In genomic region chr11:20200331-20200955, GRCh38 we compare ENCODE assay signal across 5 cellular contexts. TPM values are rescaled to one million over a fixed set of nuclear protein-coding genes. Genes with fewer than 3 reads are reported as not detected.
"Had no signal": no experiment of that assay in that cellular context is flagged by ENCODE, and none has a peak within 500 bp of the region (broad histone marks: within the 10 kb centered on the region; RNA-seq: fewer than 3 reads in every experiment).

No MANE protein-coding gene starts in this region.

RNA-seq across cellular contexts. Expression of gene DBX1, which starts 40.2 kb away (rescaled TPM):
- total RNA-seq: GM23248, H4, HFFc6, HT1080 had no signal
- polyA plus RNA-seq: GM23248, IgD-negative memory B cell had no signal
